1 cellular context compared by ENCODE assay signal in genomic region chr9:16681659-16681990, GRCh38.
TF ChIP-seq lines count a peak whose summit lies in the region.

No MANE protein-coding gene starts in this region.

TF ChIP-seq in IMR-90, 13 proteins besides CTCF, POLR2A, EP300 and RAD21 (continued from another document):
- no peak for TF ChIP-seq ELK1 (IDR thresholded peaks at IDR 0.05; ENCODE audit: borderline replicate concordance, low read depth, low read length)
- no peak for TF ChIP-seq MAFK (IDR thresholded peaks at IDR 0.05; ENCODE audit: low read depth, low read length)
